ENCODE assay signal across 19 cellular contexts in genomic region chr7:75711076-75711475, GRCh38. TPM values are rescaled to one million over a fixed set of nuclear protein-coding genes. Genes with fewer than 3 reads are reported as not detected.
DNase-seq lines count a peak whose midpoint lies in the region; ATAC-seq, FAIRE-seq and TF ChIP-seq lines count a peak whose summit lies in the region.
"Had no signal": no experiment of that assay in that cellular context is flagged by ENCODE, and none has a peak within 500 bp of the region (broad histone marks: within the 10 kb centered on the region; RNA-seq: fewer than 3 reads in every experiment).

No MANE protein-coding gene starts in this region.

- no peaks in the 10 kb centered on the region for H3K9me2 ChIP-seq in PC-3 (replicated peaks; ENCODE audit: low read length)

- peak overlapping the region in 1 of 2 experiments; percentile 75; a peak in 1 of 4 replicates for H4K8ac ChIP-seq in IMR-90 (ENCODE audit: low read depth in 2 of 2, low read length in 2 of 2)

- H3K18ac ChIP-seq in IMR-90 (ENCODE audit: low read depth, low read length): peak overlapping the region; percentile 7; the same call in 1 of the 2 replicates

- peaks cover 11% of the 10 kb centered on the region for H3K9me1 ChIP-seq in IMR-90 (ENCODE audit: insufficient read depth, low read length)

- no peak overlapping the region for H3K9ac ChIP-seq in IMR-90 (ENCODE audit: low read depth, low read length)
- H3K9ac ChIP-seq in PC-3 (ENCODE audit: low read length): no peak overlapping the region
- no peak overlapping the region for H3K9ac ChIP-seq in kidney (ENCODE audit: low read length in 2 of 2)
- H3K9ac ChIP-seq in smooth muscle cell (ENCODE audit: low read depth): no peak overlapping the region
- H3K9ac ChIP-seq: KMS-11 had no signal

- peak overlapping the region; percentile 84; the same call in 1 of the 2 replicates for H3K4ac ChIP-seq in IMR-90 (ENCODE audit: low read depth, low read length)

- no peak overlapping the region for H2AK5ac ChIP-seq in IMR-90 (ENCODE audit: low read depth, low read length)

- no peak overlapping the region for H4K91ac ChIP-seq in IMR-90 (ENCODE audit: insufficient read depth, low read depth, low read length)

- no peak overlapping the region for H3K23ac ChIP-seq in IMR-90 (ENCODE audit: low read depth, low read length)

- no peak overlapping the region for H3K4me3 ChIP-seq in IMR-90 (ENCODE audit: insufficient read depth, low read depth, low read length)
- no peak overlapping the region for H3K4me3 ChIP-seq in PC-3 (ENCODE audit: low read length)
- H3K4me3 ChIP-seq in kidney (ENCODE audit: low read length in 2 of 2): no peak overlapping the region
- H3K4me3 ChIP-seq in smooth muscle cell: no peak overlapping the region
- no peak overlapping the region for H3K4me3 ChIP-seq in prostate gland
- H3K4me3 ChIP-seq: SK-N-MC had no signal

- peak overlapping the region; percentile 83 for H2BK5ac ChIP-seq in IMR-90 (ENCODE audit: low read depth, low read length, poor library complexity, severe bottlenecking)

- no peak overlapping the region for H2BK15ac ChIP-seq in IMR-90 (ENCODE audit: low read depth, low read length)

- no peak for TF ChIP-seq RAD21 in IMR-90 (IDR thresholded peaks at IDR 0.05; ENCODE audit: low read length)

- dilution Hi-C loops in IMR-90 (cut with HindIII; ENCODE audit: low sequenced_read_pairs, unreplicated experiment): no loop called here

- H3K27ac ChIP-seq in IMR-90 (ENCODE audit: insufficient read depth, low read length): no peak overlapping the region
- peak overlapping the region; percentile 19 for H3K27ac ChIP-seq in PC-3 (ENCODE audit: low read length)
- H3K27ac ChIP-seq in kidney (ENCODE audit: low read depth in 2 of 2, low read length in 2 of 2): peak overlapping the region; percentile 45 to 83
- H3K27ac ChIP-seq in smooth muscle cell (ENCODE audit: low read depth): peak overlapping the region; percentile 65
- no peak overlapping the region for H3K27ac ChIP-seq in prostate gland
- H3K27ac ChIP-seq: HL-60, KMS-11, SK-N-MC had no signal

- in situ Hi-C loops in IMR-90 (cut with MboI; ENCODE audit: low sequenced_read_pairs): no loop called here

- no peak overlapping the region for H3K56ac ChIP-seq in IMR-90 (ENCODE audit: extremely low read depth, insufficient read depth, low read length)

- no peak overlapping the region for H2AK9ac ChIP-seq in IMR-90 (replicated peaks; ENCODE audit: low read depth, low read length, poor library complexity)

- DNase-seq in IMR-90 (no peak), PC-3 (no peak), kidney (no peak), smooth muscle cell (lab: John Stamatoyannopoulos, UW; ENCODE audit: unreplicated experiment) (no peak), posterior vena cava (ENCODE audit: low spot score) (no peak), prostate gland (ENCODE audit: low spot score) (no peak)
- DNase-seq in activated CD4-positive, alpha-beta T cell treated with anti-CD3 and anti-CD28 coated beads, Interleukin-2, amount 50 U/mL, for 1 hour: no peak
- DNase-seq: activated CD8-positive, alpha-beta T cell treated with anti-CD3 and anti-CD28 coated beads, Interleukin-2, amount 10 ng/mL, durations not matched to agents 7 days and 5 days; activated naive CD8-positive, alpha-beta T cell treated with anti-CD3 and anti-CD28 coated beads for 36 hours; activated T-cell treated with anti-CD3 and anti-CD28 coated beads, Interleukin-2, amount 50 U/mL, for 72 hours; GF-D8; naive B cell; NCI-H1436 treated with DMSO at 0.1 percent for 48 hours; NCI-H446; stimulated activated CD4-positive, alpha-beta T cell treated with anti-CD3 and anti-CD28 coated beads, Interleukin-2, amount 100 ng/mL, for 48 hours had no signal

- POLR2A ChIA-PET in IMR-90 (lab: Charles Lee; ENCODE audit: unreplicated experiment) (no interaction called here), PC-3 (lab: Charles Lee; ENCODE audit: unreplicated experiment) (no interaction called here)

- FAIRE-seq in kidney (lab: Jason Lieb, UNC): no peak
- FAIRE-seq: H54 had no signal

- H3K9me3 ChIP-seq in IMR-90 (ENCODE audit: control insufficient read depth, insufficient read depth, low read length): peaks cover 5% of the 10 kb centered on the region; the same call in 1 of the 2 replicates
- H3K9me3 ChIP-seq in PC-3 (ENCODE audit: low read length): 0 out of 2 replicates have a peak, but pooled peaks cover 5% of the 10 kb centered on the region
- no peaks in the 10 kb centered on the region for H3K9me3 ChIP-seq in kidney (ENCODE audit: control insufficient read depth in 1 of 2, low read length in 2 of 2)
- peaks cover 7% of the 10 kb centered on the region for H3K9me3 ChIP-seq in smooth muscle cell (replicated peaks; ENCODE audit: low read depth)
- H3K9me3 ChIP-seq in prostate gland: no peaks in the 10 kb centered on the region

- no peak overlapping the region; the same call in 1 of the 2 replicates for H2BK20ac ChIP-seq in IMR-90 (ENCODE audit: low read depth, low read length)

- H3K4me1 ChIP-seq in IMR-90 (ENCODE audit: control insufficient read depth, insufficient read depth, low read length) (peaks cover 12% of the 10 kb centered on the region), PC-3 (ENCODE audit: insufficient read depth, low read length) (no peaks in the 10 kb centered on the region), kidney (ENCODE audit: control insufficient read depth in 1 of 2, insufficient read depth in 1 of 2, low read depth in 1 of 2, low read length in 2 of 2) (peaks cover 12 to 14% of the 10 kb centered on the region in 2 donors), smooth muscle cell (ENCODE audit: low read depth) (peaks cover 10% of the 10 kb centered on the region), prostate gland (replicated peaks) (no peaks in the 10 kb centered on the region)

- H3K4me2 ChIP-seq in IMR-90 (ENCODE audit: low read depth, low read length) (no peak overlapping the region; the same call in 1 of the 2 replicates), PC-3 (ENCODE audit: low read length) (no peak overlapping the region), smooth muscle cell (peak overlapping the region; percentile 74)
- H3K4me2 ChIP-seq: KMS-11 had no signal

- peaks cover 7 to 20% of the 10 kb centered on the region in 2 experiments for H3K79me1 ChIP-seq in IMR-90 (ENCODE audit: low read depth in 1 of 2, low read length in 2 of 2)

- H2BK120ac ChIP-seq in IMR-90 (ENCODE audit: low read depth, low read length): peak overlapping the region; percentile 88; the same call in 1 of the 2 replicates

- intact Hi-C loops in IMR-90 (cut with micrococcal nuclease) (loop anchor here (5.0 kb wide), 1 partner anchor 39 kb away; no protein-coding TSS in a partner anchor), PC-3 (cut with micrococcal nuclease) (no loop called here), kidney (cut with DNase I) (no loop called here), posterior vena cava (cut with DNase I) (no loop called here), prostate gland (cut with DNase I) (no loop called here)

- H3K79me2 ChIP-seq in PC-3 (ENCODE audit: low read length): no peaks in the 10 kb centered on the region
- H3K79me2 ChIP-seq in smooth muscle cell (ENCODE audit: low read depth): no peaks in the 10 kb centered on the region

- no peak for TF ChIP-seq POLR2A in IMR-90 (IDR thresholded peaks at IDR 0.05; ENCODE audit: low read depth, low read length)
- TF ChIP-seq POLR2A in prostate gland (IDR thresholded peaks at IDR 0.05): no peak

- ATAC-seq in IMR-90 (ENCODE audit: low read depth) (no peak), PC-3 (peak; percentile 31)
- ATAC-seq: activated CD8-positive, alpha-beta T cell treated with anti-CD3 and anti-CD28 coated beads, Interleukin-2, amount 10 ng/mL, durations not matched to agents 7 days and 5 days; activated T-cell treated with anti-CD3 and anti-CD28 coated beads, Interleukin-2, amount 50 U/mL, for 72 hours had no signal

- BruUV-seq in IMR-90 (replicated peaks; lab: Mats Ljungman, UMichigan) (no TSS peak), PC-3 (replicated peaks; lab: Mats Ljungman, UMichigan) (no TSS peak)

- CTCF ChIA-PET in IMR-90 (lab: Yijun Ruan, JAX) (no interaction called here), PC-3 (lab: Charles Lee) (no interaction called here)

- no peak overlapping the region for H2AFZ ChIP-seq in IMR-90 (replicated peaks; ENCODE audit: low read length, poor library complexity)
- no peak overlapping the region for H2AFZ ChIP-seq in PC-3 (ENCODE audit: low read length)
- H2AFZ ChIP-seq in smooth muscle cell (ENCODE audit: low read depth): no peak overlapping the region

- H3K36me3 ChIP-seq in IMR-90 (ENCODE audit: control insufficient read depth, insufficient read depth, low read length) (no peaks in the 10 kb centered on the region), PC-3 (ENCODE audit: low read depth, low read length) (no peaks in the 10 kb centered on the region; the same call in 1 of the 2 replicates), kidney (ENCODE audit: control insufficient read depth in 1 of 2, insufficient read depth in 2 of 2, low read length in 2 of 2) (no peaks in the 10 kb centered on the region), smooth muscle cell (ENCODE audit: low read depth) (no peaks in the 10 kb centered on the region), prostate gland (no peaks in the 10 kb centered on the region)

- TF ChIP-seq CTCF in IMR-90 (conservative IDR thresholded peaks at IDR 0.05; ENCODE audit: low read depth, low read length): no peak
- TF ChIP-seq CTCF in PC-3 (conservative IDR thresholded peaks at IDR 0.05; ENCODE audit: low read depth, low read length): no peak
- no peak for TF ChIP-seq CTCF in kidney (IDR thresholded peaks at IDR 0.05; ENCODE audit: borderline replicate concordance, extremely low read depth, insufficient read depth)
- TF ChIP-seq CTCF in smooth muscle cell (IDR thresholded peaks at IDR 0.05; ENCODE audit: borderline replicate concordance, insufficient read depth, poor library complexity, severe bottlenecking): no peak
- TF ChIP-seq CTCF in prostate gland (IDR thresholded peaks at IDR 0.05): no peak

- H4K20me1 ChIP-seq in IMR-90 (ENCODE audit: insufficient read depth, low read length): peaks cover 5% of the 10 kb centered on the region
- H4K20me1 ChIP-seq in PC-3 (ENCODE audit: low read length): no peaks in the 10 kb centered on the region
- H4K20me1 ChIP-seq in smooth muscle cell (ENCODE audit: low read depth): no peaks in the 10 kb centered on the region

- no peaks in the 10 kb centered on the region for H3K27me3 ChIP-seq in IMR-90 (ENCODE audit: control insufficient read depth, insufficient read depth, low read length)
- H3K27me3 ChIP-seq in PC-3 (ENCODE audit: low read length): no peaks in the 10 kb centered on the region
- H3K27me3 ChIP-seq in smooth muscle cell (ENCODE audit: low read depth): no peaks in the 10 kb centered on the region
- no peaks in the 10 kb centered on the region for H3K27me3 ChIP-seq in prostate gland (replicated peaks; ENCODE audit: insufficient read depth)

- no peak overlapping the region for H4K5ac ChIP-seq in IMR-90 (ENCODE audit: low read depth, low read length)

- 0 out of 2 replicates have a peak overlapping the region, but pooled peaks have one; percentile 3 for H3K14ac ChIP-seq in IMR-90 (replicated peaks; ENCODE audit: low read depth, low read length)

- no peaks in the 10 kb centered on the region for H3F3A ChIP-seq in PC-3 (ENCODE audit: low read length, unreplicated experiment)
- H3F3A ChIP-seq in smooth muscle cell (ENCODE audit: low read depth): peaks cover 26% of the 10 kb centered on the region

RNA-seq across cellular contexts. Expression of gene HIP1, which starts 27.7 kb away (rescaled TPM):
- 10.0 and 11.1 TPM in 2 replicates for total RNA-seq in IMR-90 (2012; rRNA removed)
- 6.5 and 6.8 TPM in 2 replicates for polyA plus RNA-seq in IMR-90 (2012; rRNA removed)
- polyA plus RNA-seq in IMR-90 (2012; cell fraction: cytosol; rRNA removed): 3.5 and 5.6 TPM in 2 replicates
- 4.8 and 6.8 TPM in 2 replicates for polyA plus RNA-seq in IMR-90 (2012; cell fraction: nucleus; rRNA removed; ENCODE audit: low replicate concordance)
- 5.3 and 6.6 TPM in 2 replicates for total RNA-seq in PC-3 (2014; rRNA removed)
- total RNA-seq in kidney: 50.1 TPM
- 11.2 TPM for polyA plus RNA-seq in kidney (ENCODE audit: insufficient read depth, low read depth, low replicate concordance)
- 6.8 and 8.4 TPM in 2 replicates for total RNA-seq in smooth muscle cell
- 4.7 and 5.8 TPM in 2 replicates for polyA plus RNA-seq in smooth muscle cell
- total RNA-seq in posterior vena cava: 10 to 100 TPM; 27.0 to 29.2 TPM
- total RNA-seq in prostate gland: 10 to 100 TPM in 1 of 2 donors, 1 to 10 TPM in 1; 9.8 to 40.8 TPM

Comparison
In these comparisons a context has a peak if more than half of its experiments do, and no peak if none do; other contexts are left out.
1. H3K27ac ChIP-seq: peak in PC-3 (single experiment), kidney (2 of 2) and smooth muscle cell (single experiment); none in IMR-90 (single experiment) and prostate gland (0 of 2).